Comparison of ENCODE assay signal across 8 cellular contexts in genomic region chr14:91418387-91419043, GRCh38. TPM values are rescaled to one million over a fixed set of nuclear protein-coding genes. Genes with fewer than 3 reads are reported as not detected.
DNase-seq lines count a peak whose midpoint lies in the region; ATAC-seq and TF ChIP-seq lines count a peak whose summit lies in the region.

No MANE protein-coding gene starts in this region.

- intact Hi-C loops in dendritic cell treated with granulocyte-macrophage colony-stimulating factor and Interleukin-4, amounts not matched to agents 40 ng/mL and 50 ng/mL, for 4 days (cut with micrococcal nuclease): loop anchor here (1.0 to 5.0 kb wide), 2 partner anchors 56 to 95 kb away; no protein-coding TSS in a partner anchor
- intact Hi-C loops in lower leg skin (cut with DNase I; ENCODE audit: low total_unique reads): loop anchor here (2.0 kb wide), 1 partner anchor 96 kb away; no protein-coding TSS in a partner anchor

- no peaks in the 10 kb centered on the region for H3K36me3 Mint-ChIP-seq in dendritic cell treated with granulocyte-macrophage colony-stimulating factor and Interleukin-4, amounts not matched to agents 40 ng/mL and 50 ng/mL, for 4 days (ENCODE audit: low read depth)

- H3K36me3 ChIP-seq in BLaER1 treated with 17β-estradiol and CSF1 and Interleukin-3, amounts not matched to agents 10 nM and 100 nM: peaks cover 0 to 14% (median 9%) of the 10 kb centered on the region in 11 experiments; a peak in 13 of 22 replicates

- H3K4me1 ChIP-seq in BLaER1 treated with 17β-estradiol and CSF1 and Interleukin-3, amounts not matched to agents 10 nM and 100 nM: peaks cover 33 to 64% (median 54%) of the 10 kb centered on the region in 10 experiments

- no peak for TF ChIP-seq POLR2A in lower leg skin (IDR thresholded peaks at IDR 0.05)

- peak; percentile 61 for DNase-seq in NCI-H2107 (lab: John Stamatoyannopoulos, UW)
- peak; percentile 89 for DNase-seq in activated CD4-positive, alpha-beta T cell treated with anti-CD3 and anti-CD28 coated beads for 48 hours
- peak; percentile 51 to 96 for DNase-seq in lower leg skin (ENCODE audit: low spot score in 2 of 2)
- DNase-seq in stimulated activated CD4-positive, alpha-beta T cell treated with anti-CD3 and anti-CD28 coated beads, Interleukin-4, amount 100 ng/mL, for 48 hours (ENCODE audit: low read depth in 2 of 2): peak; percentile 75 to 84
- DNase-seq in middle frontal gyrus (ENCODE audit: extremely low spot score, low spot score): no peak

- peak overlapping the region; percentile 80 to 94 (median 88); a peak in 21 of 22 replicates for H3K9ac ChIP-seq in BLaER1 treated with 17β-estradiol and CSF1 and Interleukin-3, amounts not matched to agents 10 nM and 100 nM

- peak overlapping the region; percentile 88 to 97 (median 95) for H3K4me3 ChIP-seq in BLaER1 treated with 17β-estradiol and CSF1 and Interleukin-3, amounts not matched to agents 10 nM and 100 nM
- H3K4me3 ChIP-seq in lower leg skin (ENCODE audit: low read depth, poor library complexity, severe bottlenecking): peak overlapping the region; percentile 54

- peak; percentile 35 for ATAC-seq in GM21515 (IDR thresholded peaks at IDR 0.05; ENCODE audit: unreplicated experiment)

- H3K4me1 Mint-ChIP-seq in dendritic cell treated with granulocyte-macrophage colony-stimulating factor and Interleukin-4, amounts not matched to agents 40 ng/mL and 50 ng/mL, for 4 days (ENCODE audit: low read depth): peaks cover 53% of the 10 kb centered on the region

- no peaks in the 10 kb centered on the region for H3K9me3 ChIP-seq in BLaER1 treated with 17β-estradiol and CSF1 and Interleukin-3, amounts not matched to agents 10 nM and 100 nM (replicated peaks in 1 of 11)

- H3K27me3 ChIP-seq in BLaER1 treated with 17β-estradiol and CSF1 and Interleukin-3, amounts not matched to agents 10 nM and 100 nM: no peaks in the 10 kb centered on the region

- peak overlapping the region in 10 of 11 experiments; percentile 69 to 93 (median 90); a peak in 20 of 22 replicates for H3K27ac ChIP-seq in BLaER1 treated with 17β-estradiol and CSF1 and Interleukin-3, amounts not matched to agents 10 nM and 100 nM

- 1 to 2% methylated on average over 32 to 33 of the region's 42 CpGs for WGBS in lower leg skin, 2 donors

- peaks cover 16% of the 10 kb centered on the region for H3K27me3 Mint-ChIP-seq in dendritic cell treated with granulocyte-macrophage colony-stimulating factor and Interleukin-4, amounts not matched to agents 40 ng/mL and 50 ng/mL, for 4 days

- peak overlapping the region; percentile 67 for H3K4me3 Mint-ChIP-seq in dendritic cell treated with granulocyte-macrophage colony-stimulating factor and Interleukin-4, amounts not matched to agents 40 ng/mL and 50 ng/mL, for 4 days

- no peaks in the 10 kb centered on the region for H3K9me3 Mint-ChIP-seq in dendritic cell treated with granulocyte-macrophage colony-stimulating factor and Interleukin-4, amounts not matched to agents 40 ng/mL and 50 ng/mL, for 4 days

- peak in 2 of 3 donors; percentile 70 to 95 for TF ChIP-seq CTCF in lower leg skin (IDR thresholded peaks at IDR 0.05)

- peak overlapping the region; percentile 57 for H3K27ac Mint-ChIP-seq in dendritic cell treated with granulocyte-macrophage colony-stimulating factor and Interleukin-4, amounts not matched to agents 40 ng/mL and 50 ng/mL, for 4 days

- peaks cover 0 to 24% (median 11%) of the 10 kb centered on the region in 11 experiments; a peak in 11 of 22 replicates for H4K20me1 ChIP-seq in BLaER1 treated with 17β-estradiol and CSF1 and Interleukin-3, amounts not matched to agents 10 nM and 100 nM

- peak overlapping the region; percentile 90 to 100 (median 94) for H3K4me2 ChIP-seq in BLaER1 treated with 17β-estradiol and CSF1 and Interleukin-3, amounts not matched to agents 10 nM and 100 nM

RNA-seq across cellular contexts. Expression of gene CCDC88C, which starts 0.9 kb away (rescaled TPM):
- total RNA-seq in lower leg skin: 10 to 100 TPM in 2 of 4 donors, 1 to 10 TPM in 2; 8.5 to 21.8 (median 13.4) TPM
